In the genomic region with DNA sequence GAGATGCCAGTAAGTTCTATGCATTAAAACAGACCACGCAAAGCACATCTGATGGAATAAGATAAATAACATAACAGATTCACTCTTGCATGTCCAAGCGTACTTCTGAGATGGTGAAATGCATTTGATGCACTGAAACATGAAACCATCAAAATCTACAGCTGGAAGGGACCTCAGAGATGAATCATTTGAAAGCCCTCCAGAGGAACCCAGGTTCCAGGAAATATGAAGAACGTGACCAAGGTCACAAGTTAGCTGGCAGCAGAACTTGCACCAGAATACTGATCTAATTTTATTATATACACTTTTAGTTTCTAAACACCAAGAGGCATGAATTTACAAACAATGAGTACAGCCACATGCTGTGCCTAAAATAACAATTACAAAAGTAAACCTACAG, we compare ENCODE assay signal across 1 cellular context.
TF ChIP-seq lines count a peak whose summit lies in the region.

No MANE protein-coding gene starts in this region.

TF ChIP-seq in K562, 482 proteins besides CTCF, POLR2A, EP300 and RAD21 (continued from another document):
- TF ChIP-seq ZNF224 (CRISPR knock-in tag; IDR thresholded peaks at IDR 0.05) (no peak), BHLHE40 (IDR thresholded peaks at IDR 0.05; ENCODE audit: low read length) (peak; percentile 43; the same call in 1 of the 2 replicates), FOXA1 (IDR thresholded peaks at IDR 0.05; ENCODE audit: borderline replicate concordance) (no peak)
